5 cellular contexts compared by ENCODE assay signal in genomic region chr4:20348411-20348810, GRCh38.
"Had no signal": no experiment of that assay in that cellular context is flagged by ENCODE, and none has a peak within 500 bp of the region (broad histone marks: within the 10 kb centered on the region; RNA-seq: fewer than 3 reads in every experiment).

No MANE protein-coding gene starts in this region.

- ATAC-seq: GM23338, K562 had no signal

- H3K27ac Mint-ChIP-seq: GM23338, H9 had no signal

- DNase-seq: H9, HCEC 1CT, IMR-90 had no signal

- H3K4me3 ChIP-seq: GM23338, K562 had no signal

- H3K9me3 Mint-ChIP-seq: GM23338, H9 had no signal

- H3K4me3 Mint-ChIP-seq: GM23338, H9 had no signal
